Comparison of ENCODE assay signal across 1 cellular context in the genomic region with DNA sequence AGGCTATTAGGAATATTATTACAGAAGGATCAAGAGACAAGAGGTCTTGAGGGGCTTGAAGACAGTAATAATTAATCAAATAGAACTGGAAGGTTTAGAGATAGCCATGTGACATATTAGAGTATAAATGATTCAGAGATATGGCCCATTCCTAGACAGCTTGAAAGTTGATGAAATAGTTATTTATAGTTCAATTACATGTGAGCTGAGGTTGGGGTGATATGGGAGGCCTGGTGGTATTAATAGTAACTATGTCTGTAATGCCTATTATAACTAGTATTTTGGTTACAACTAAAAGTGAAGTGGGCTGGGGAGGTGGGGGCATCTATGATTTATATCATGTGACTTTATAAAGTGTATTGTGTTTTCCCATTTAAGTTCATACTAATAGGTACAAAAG.
TF ChIP-seq lines count a peak whose summit lies in the region.

No MANE protein-coding gene starts in this region.

TF ChIP-seq in K562, 482 proteins besides CTCF, POLR2A, EP300 and RAD21 (continued from another document):
- TF ChIP-seq, protein P1, sequence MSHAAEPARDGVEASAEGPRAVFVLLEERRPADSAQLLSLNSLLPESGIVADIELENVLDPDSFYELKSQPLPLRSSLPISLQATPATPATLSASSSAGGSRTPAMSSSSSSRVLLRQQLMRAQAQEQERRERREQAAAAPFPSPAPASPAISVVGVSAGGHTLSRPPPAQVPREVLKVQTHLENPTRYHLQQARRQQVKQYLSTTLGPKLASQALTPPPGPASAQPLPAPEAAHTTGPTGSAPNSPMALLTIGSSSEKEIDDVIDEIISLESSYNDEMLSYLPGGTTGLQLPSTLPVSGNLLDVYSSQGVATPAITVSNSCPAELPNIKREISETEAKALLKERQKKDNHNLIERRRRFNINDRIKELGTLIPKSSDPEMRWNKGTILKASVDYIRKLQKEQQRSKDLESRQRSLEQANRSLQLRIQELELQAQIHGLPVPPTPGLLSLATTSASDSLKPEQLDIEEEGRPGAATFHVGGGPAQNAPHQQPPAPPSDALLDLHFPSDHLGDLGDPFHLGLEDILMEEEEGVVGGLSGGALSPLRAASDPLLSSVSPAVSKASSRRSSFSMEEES (CRISPR knock-in tag; IDR thresholded peaks at IDR 0.05): peak; percentile 5; the same call in 1 of the 2 replicates
- TF ChIP-seq, protein P2, sequence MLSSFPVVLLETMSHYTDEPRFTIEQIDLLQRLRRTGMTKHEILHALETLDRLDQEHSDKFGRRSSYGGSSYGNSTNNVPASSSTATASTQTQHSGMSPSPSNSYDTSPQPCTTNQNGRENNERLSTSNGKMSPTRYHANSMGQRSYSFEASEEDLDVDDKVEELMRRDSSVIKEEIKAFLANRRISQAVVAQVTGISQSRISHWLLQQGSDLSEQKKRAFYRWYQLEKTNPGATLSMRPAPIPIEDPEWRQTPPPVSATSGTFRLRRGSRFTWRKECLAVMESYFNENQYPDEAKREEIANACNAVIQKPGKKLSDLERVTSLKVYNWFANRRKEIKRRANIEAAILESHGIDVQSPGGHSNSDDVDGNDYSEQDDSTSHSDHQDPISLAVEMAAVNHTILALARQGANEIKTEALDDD (IDR thresholded peaks at IDR 0.05): no peak
TF ChIP-seq in K562: peak in this region for 1.
